ENCODE assay signal across 16 cellular contexts in the genomic region with DNA sequence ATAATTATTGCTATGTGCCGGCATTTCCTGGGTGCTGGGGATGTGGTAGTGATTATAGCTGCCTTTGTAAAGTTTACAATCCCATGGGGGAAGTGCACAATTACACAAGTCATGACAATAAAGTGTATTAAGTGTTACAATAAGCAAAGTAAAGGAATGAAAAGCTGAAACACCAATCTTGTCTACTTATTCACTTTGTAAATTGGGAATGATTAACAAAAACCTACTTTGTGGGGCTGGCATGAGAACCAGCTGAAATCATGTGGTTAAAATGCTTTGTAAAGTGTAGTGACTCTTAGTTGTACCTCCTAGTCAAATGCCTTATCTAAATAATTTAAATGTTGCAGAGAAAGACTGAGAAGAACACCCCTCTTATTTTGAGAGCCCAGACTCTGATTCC.
"Had no signal": no experiment of that assay in that cellular context is flagged by ENCODE, and none has a peak within 500 bp of the region (broad histone marks: within the 10 kb centered on the region; RNA-seq: fewer than 3 reads in every experiment).

No MANE protein-coding gene starts in this region.

- H3K4me3 ChIP-seq: colonic mucosa, heart right ventricle, lung, stomach, thoracic aorta, transverse colon had no signal

- H3K27ac ChIP-seq: colonic mucosa, heart right ventricle, stomach, thoracic aorta, transverse colon had no signal

- DNase-seq: cerebellar nuclear complex; colonic mucosa; effector CD4-positive, alpha-beta T cell; endodermal cell; foreskin melanocyte; heart right ventricle; islet precursor cell; left ventricle myocardium superior; naive B cell; stimulated activated CD4-positive, alpha-beta T cell treated with anti-CD3 and anti-CD28 coated beads, Interleukin-12 subunit alpha, Interleukin-12 subunit beta, amount 100 ng/mL, for 4 hours; stimulated activated naive CD4-positive, alpha-beta T cell; stomach; substantia nigra; transverse colon had no signal

- H3K9me3 ChIP-seq: colonic mucosa, thoracic aorta, transverse colon had no signal

- H3K4me3 Mint-ChIP-seq: endodermal cell, naive B cell had no signal

- H3K4me1 Mint-ChIP-seq: endodermal cell, naive B cell had no signal

- H3K27ac Mint-ChIP-seq: endodermal cell had no signal

- H3K27me3 ChIP-seq: colonic mucosa, heart right ventricle, stomach, transverse colon had no signal

- H3K4me1 ChIP-seq: colonic mucosa, stomach, transverse colon had no signal

- H3K36me3 ChIP-seq: colonic mucosa, heart right ventricle, stomach, thoracic aorta, transverse colon had no signal
